Comparison of ENCODE assay signal across 18 cellular contexts in genomic region chr18:48671561-48671945, GRCh38.
A peak's percentile ranks its signal among the peaks of the same experiment; 100 is the strongest.
DNase-seq lines count a peak whose midpoint lies in the region; ATAC-seq and TF ChIP-seq lines count a peak whose summit lies in the region.
"Had no signal": no experiment of that assay in that cellular context is flagged by ENCODE, and none has a peak within 500 bp of the region (broad histone marks: within the 10 kb centered on the region; RNA-seq: fewer than 3 reads in every experiment).

No MANE protein-coding gene starts in this region.

- no peaks in the 10 kb centered on the region for H3K79me2 ChIP-seq in neural progenitor cell (ENCODE audit: low read depth)

- no peak overlapping the region for H2AFZ ChIP-seq in neural progenitor cell (replicated peaks)

- H3K4me3 Mint-ChIP-seq in chondrocyte (ENCODE audit: unreplicated experiment) (no peak overlapping the region), endothelial cell (ENCODE audit: unreplicated experiment) (peak overlapping the region; percentile 86), progenitor cell of endocrine pancreas (ENCODE audit: low read depth) (no peak overlapping the region), neural progenitor cell (no peak overlapping the region)
- H3K4me3 Mint-ChIP-seq: B cell; CD4-positive, alpha-beta T cell; CD8-positive, alpha-beta T cell had no signal

- 0 out of 20 replicates have a peak overlapping the region, but pooled peaks of 2 of the 10 experiments have one; percentile 25 to 35 for H3K4me3 ChIP-seq in BLaER1 treated with 17β-estradiol and CSF1 and Interleukin-3, amounts not matched to agents 10 nM and 100 nM
- no peak overlapping the region for H3K4me3 ChIP-seq in neural progenitor cell
- no peak overlapping the region for H3K4me3 ChIP-seq in coronary artery

- no peak for TF ChIP-seq CTCF in chondrocyte (IDR thresholded peaks at IDR 0.05)
- TF ChIP-seq CTCF in endothelial cell (IDR thresholded peaks at IDR 0.05; ENCODE audit: unreplicated experiment) = no peak
- TF ChIP-seq CTCF in progenitor cell of endocrine pancreas (IDR thresholded peaks at IDR 0.05; ENCODE audit: unreplicated experiment) = no peak
- TF ChIP-seq CTCF in neural progenitor cell (IDR thresholded peaks at IDR 0.05) = no peak
- TF ChIP-seq CTCF in coronary artery (IDR thresholded peaks at IDR 0.05) = no peak

- H3K9me3 Mint-ChIP-seq in chondrocyte (ENCODE audit: low read depth) (peaks cover 6% of the 10 kb centered on the region), endothelial cell (ENCODE audit: unreplicated experiment) (peaks cover 6% of the 10 kb centered on the region), progenitor cell of endocrine pancreas (ENCODE audit: low read depth) (peaks cover 7% of the 10 kb centered on the region), neural progenitor cell (peaks cover 16% of the 10 kb centered on the region)
- H3K9me3 Mint-ChIP-seq: CD4-positive, alpha-beta T cell had no signal

- H3K27ac Mint-ChIP-seq in chondrocyte (ENCODE audit: unreplicated experiment) (peak overlapping the region; percentile 6), endothelial cell (ENCODE audit: unreplicated experiment) (no peak overlapping the region), progenitor cell of endocrine pancreas (peak overlapping the region; percentile 50), neural progenitor cell (no peak overlapping the region)
- H3K27ac Mint-ChIP-seq: B cell; CD4-positive, alpha-beta T cell; CD8-positive, alpha-beta T cell had no signal

- no peaks in the 10 kb centered on the region for H3K27me3 ChIP-seq in BLaER1 treated with 17β-estradiol and CSF1 and Interleukin-3, amounts not matched to agents 10 nM and 100 nM
- no peaks in the 10 kb centered on the region for H3K27me3 ChIP-seq in neural progenitor cell

- no peak for ATAC-seq in HG03039 (IDR thresholded peaks at IDR 0.05; ENCODE audit: unreplicated experiment)
- ATAC-seq: CD8-positive, alpha-beta T cell had no signal

- H3K36me3 ChIP-seq in BLaER1 treated with 17β-estradiol and CSF1 and Interleukin-3, amounts not matched to agents 10 nM and 100 nM = peaks cover 15 to 47% (median 22%) of the 10 kb centered on the region in 11 experiments
- H3K36me3 ChIP-seq in neural progenitor cell = no peaks in the 10 kb centered on the region

- H3K4me1 ChIP-seq in BLaER1 treated with 17β-estradiol and CSF1 and Interleukin-3, amounts not matched to agents 10 nM and 100 nM = peaks cover 42 to 66% (median 61%) of the 10 kb centered on the region in 10 experiments
- peaks cover 3% of the 10 kb centered on the region for H3K4me1 ChIP-seq in neural progenitor cell

- H3F3A ChIP-seq in neural progenitor cell (ENCODE audit: low read depth) = no peaks in the 10 kb centered on the region

- peak overlapping the region in 6 of 11 experiments; percentile 52 to 83 (median 69); a peak in 8 of 22 replicates for H3K4me2 ChIP-seq in BLaER1 treated with 17β-estradiol and CSF1 and Interleukin-3, amounts not matched to agents 10 nM and 100 nM
- no peak overlapping the region for H3K4me2 ChIP-seq in neural progenitor cell

- peaks cover 0 to 15% (median 0%) of the 10 kb centered on the region in 11 experiments; a peak in 5 of 22 replicates for H4K20me1 ChIP-seq in BLaER1 treated with 17β-estradiol and CSF1 and Interleukin-3, amounts not matched to agents 10 nM and 100 nM
- H4K20me1 ChIP-seq in neural progenitor cell (ENCODE audit: low read depth) = no peaks in the 10 kb centered on the region

- H3K27me3 Mint-ChIP-seq in chondrocyte (ENCODE audit: low read depth) = no peaks in the 10 kb centered on the region
- peaks cover 5% of the 10 kb centered on the region for H3K27me3 Mint-ChIP-seq in endothelial cell (ENCODE audit: unreplicated experiment)
- H3K27me3 Mint-ChIP-seq in progenitor cell of endocrine pancreas = no peaks in the 10 kb centered on the region
- no peaks in the 10 kb centered on the region for H3K27me3 Mint-ChIP-seq in neural progenitor cell (ENCODE audit: insufficient read depth, low read depth)
- H3K27me3 Mint-ChIP-seq: B cell; CD4-positive, alpha-beta T cell had no signal

- H3K9ac ChIP-seq in BLaER1 treated with 17β-estradiol and CSF1 and Interleukin-3, amounts not matched to agents 10 nM and 100 nM = no peak overlapping the region
- H3K9ac ChIP-seq in neural progenitor cell = no peak overlapping the region

- H3K9me3 ChIP-seq in BLaER1 treated with 17β-estradiol and CSF1 and Interleukin-3, amounts not matched to agents 10 nM and 100 nM (replicated peaks in 1 of 11) = peaks cover 16 to 19% (median 18%) of the 10 kb centered on the region in 11 experiments
- H3K9me3 ChIP-seq in neural progenitor cell (ENCODE audit: low read depth) = peaks cover 8% of the 10 kb centered on the region
- H3K9me3 ChIP-seq: Caco-2 had no signal

- no peak for DNase-seq in chondrocyte (ENCODE audit: low spot score)
- DNase-seq in endothelial cell (ENCODE audit: low spot score) = no peak
- DNase-seq in progenitor cell of endocrine pancreas (ENCODE audit: low spot score, unreplicated experiment) = no peak
- no peak for DNase-seq in neural progenitor cell (ENCODE audit: low spot score)
- DNase-seq in SKM-1 treated with dmso at 0.1 percent for 144 hours (lab: John Stamatoyannopoulos, UW; ENCODE audit: unreplicated experiment) = no peak
- DNase-seq in coronary artery (ENCODE audit: low spot score) = no peak
- DNase-seq: 8988T; ACHN; Caco-2; Calu3; CD4-positive, alpha-beta T cell; CD8-positive, alpha-beta T cell; DMS79 treated with DMSO at 0.1 percent for 48 hours; GF-D8 had no signal

- H3K4me1 Mint-ChIP-seq in chondrocyte (ENCODE audit: low read depth) (peaks cover 21% of the 10 kb centered on the region), endothelial cell (ENCODE audit: unreplicated experiment) (peaks cover 6% of the 10 kb centered on the region), progenitor cell of endocrine pancreas (ENCODE audit: low read depth) (no peaks in the 10 kb centered on the region), neural progenitor cell (peaks cover 14% of the 10 kb centered on the region)

- H3K36me3 Mint-ChIP-seq in chondrocyte (ENCODE audit: low read depth) = peaks cover 27% of the 10 kb centered on the region
- H3K36me3 Mint-ChIP-seq in endothelial cell (ENCODE audit: low read depth, unreplicated experiment) = peaks cover 26% of the 10 kb centered on the region
- H3K36me3 Mint-ChIP-seq in progenitor cell of endocrine pancreas (ENCODE audit: insufficient read depth) = peaks cover 10% of the 10 kb centered on the region
- H3K36me3 Mint-ChIP-seq in neural progenitor cell = peaks cover 13% of the 10 kb centered on the region

- H3K27ac ChIP-seq in BLaER1 treated with 17β-estradiol and CSF1 and Interleukin-3, amounts not matched to agents 10 nM and 100 nM = peak overlapping the region in 7 of 11 experiments; percentile 45 to 77 (median 75); a peak in 11 of 22 replicates
- H3K27ac ChIP-seq in neural progenitor cell = no peak overlapping the region
- no peak overlapping the region for H3K27ac ChIP-seq in coronary artery
- H3K27ac ChIP-seq: C4-2B had no signal

Comparison
In these comparisons a context has a peak if more than half of its experiments do, and no peak if none do; other contexts are left out.
1. H3K27ac ChIP-seq: peak in BLaER1 treated with 17β-estradiol and CSF1 and Interleukin-3, amounts not matched to agents 10 nM and 100 nM (7 of 11); none in neural progenitor cell (single experiment) and coronary artery (0 of 2).
2. H3K27ac Mint-ChIP-seq: peak in chondrocyte (single experiment) and progenitor cell of endocrine pancreas (single experiment); none in endothelial cell (single experiment) and neural progenitor cell (single experiment).